Comparison of ENCODE assay signal across 9 cellular contexts in the genomic region with DNA sequence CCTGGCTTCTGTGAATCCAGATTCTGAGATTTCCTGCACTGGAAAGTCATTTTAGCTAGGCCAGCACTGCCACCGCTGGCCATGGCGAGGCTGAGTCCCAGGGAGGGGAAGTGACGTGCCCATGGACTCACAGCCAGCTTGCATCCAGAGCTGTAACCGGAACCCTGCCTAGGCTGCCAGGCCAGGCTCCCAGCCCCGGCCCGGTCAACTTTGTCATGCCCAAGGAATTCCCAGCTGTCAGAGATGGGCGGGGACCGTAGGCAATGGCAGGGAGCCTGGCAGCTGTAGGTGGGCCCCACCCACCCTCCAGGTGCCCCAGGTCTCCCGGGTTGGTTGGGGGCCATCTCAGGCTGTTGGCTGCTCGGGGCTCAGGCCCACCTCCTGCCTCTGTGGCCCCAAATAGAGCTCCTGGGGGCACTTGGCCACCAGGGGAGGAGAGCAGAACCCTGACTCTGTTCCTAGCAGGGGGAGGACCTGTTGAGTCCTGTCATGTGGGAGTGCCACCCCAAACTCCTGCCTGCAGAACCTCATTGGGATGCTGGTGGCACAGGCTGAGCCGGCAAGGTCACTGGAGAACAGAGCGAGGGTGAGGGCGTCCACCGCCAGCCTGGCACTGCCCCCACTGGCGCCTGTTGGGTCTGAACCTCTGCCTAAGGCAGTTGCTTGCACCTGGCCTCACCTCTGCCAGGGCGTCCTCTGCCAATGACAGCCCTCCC. TPM values are rescaled to one million over a fixed set of nuclear protein-coding genes. Genes with fewer than 3 reads are reported as not detected.
DNase-seq lines count a peak whose midpoint lies in the region; ATAC-seq, FAIRE-seq and TF ChIP-seq lines count a peak whose summit lies in the region.
"Had no signal": no experiment of that assay in that cellular context is flagged by ENCODE, and none has a peak within 500 bp of the region (broad histone marks: within the 10 kb centered on the region; RNA-seq: fewer than 3 reads in every experiment).

No MANE protein-coding gene starts in this region.

- no peak overlapping the region for H3K4me3 ChIP-seq in hepatocyte
- H3K4me3 ChIP-seq in upper lobe of right lung = no peak overlapping the region

- intact Hi-C loops in upper lobe of right lung (cut with DNase I) = loop anchor here (5.0 to 10.0 kb wide), 2 partner anchors 94 to 142 kb away; no protein-coding TSS in a partner anchor

- H3K4me2 ChIP-seq in hepatocyte = no peak overlapping the region

- H3K27me3 ChIP-seq in hepatocyte (no peaks in the 10 kb centered on the region), upper lobe of right lung (no peaks in the 10 kb centered on the region)

- DNase-seq in HTR-8/SVneo (ENCODE audit: insufficient read length, low spot score) = peak; percentile 88
- peak; percentile 70 for DNase-seq in amniotic epithelial cell (ENCODE audit: low read depth)
- peak; percentile 48 for DNase-seq in hepatocyte (ENCODE audit: low spot score)
- peak; percentile 84 for DNase-seq in upper lobe of right lung
- no peak for DNase-seq in activated CD4-positive, alpha-beta T cell treated with anti-CD3 and anti-CD28 coated beads, Interleukin-2, amount 50 U/mL, for 48 hours
- DNase-seq in activated T-cell treated with anti-CD3 and anti-CD28 coated beads, Interleukin-2, amount 50 U/mL, for 48 hours = no peak
- DNase-seq: stimulated activated CD4-positive, alpha-beta T cell treated with anti-CD3 and anti-CD28 coated beads, Interleukin-4, amount 100 ng/mL, for 24 hours had no signal

- H3K36me3 ChIP-seq in hepatocyte (replicated peaks; ENCODE audit: insufficient read depth, low read depth) (no peaks in the 10 kb centered on the region), upper lobe of right lung (no peaks in the 10 kb centered on the region)

- peak; percentile 97 for FAIRE-seq in HTR-8/SVneo (lab: Jason Lieb, UNC)

- no peak for TF ChIP-seq CTCF in hepatocyte (IDR thresholded peaks at IDR 0.05; ENCODE audit: poor library complexity)
- no peak for TF ChIP-seq CTCF in upper lobe of right lung (IDR thresholded peaks at IDR 0.05)

- no peaks in the 10 kb centered on the region for H3K9me3 ChIP-seq in hepatocyte (ENCODE audit: low read depth)
- H3K9me3 ChIP-seq in upper lobe of right lung = no peaks in the 10 kb centered on the region

- H4K20me1 ChIP-seq in hepatocyte (ENCODE audit: insufficient read depth, poor library complexity, severe bottlenecking) = no peaks in the 10 kb centered on the region

- 85% methylated on average over 16 of the region's 16 CpGs for WGBS in hepatocyte (ENCODE audit: low lambda C conversion rate, missing lambda C conversion rate)

- no peaks in the 10 kb centered on the region for H3K9me2 ChIP-seq in hepatocyte (replicated peaks; ENCODE audit: insufficient read depth)

- ATAC-seq in upper lobe of right lung (peak; percentile 70), HG03039 (IDR thresholded peaks at IDR 0.05; ENCODE audit: unreplicated experiment) (no peak), HG03571 (IDR thresholded peaks at IDR 0.05; ENCODE audit: unreplicated experiment) (no peak)

- no peak overlapping the region for H2AFZ ChIP-seq in hepatocyte

- H3K27ac ChIP-seq in hepatocyte (no peak overlapping the region), upper lobe of right lung (no peak overlapping the region)

- H3K4me1 ChIP-seq in hepatocyte (ENCODE audit: insufficient read depth) (no peaks in the 10 kb centered on the region), upper lobe of right lung (peaks cover 11% of the 10 kb centered on the region)

- H3K79me2 ChIP-seq in hepatocyte = no peaks in the 10 kb centered on the region

RNA-seq across cellular contexts. Expression of gene FOXO6, which starts 57.8 kb away (rescaled TPM):
- total RNA-seq in hepatocyte (0.80 and 1.4 TPM in 2 replicates), upper lobe of right lung (0.43 TPM)
- polyA plus RNA-seq in hepatocyte = 4.2 and 5.0 TPM in 2 replicates

Comparison
In these comparisons a context has a peak if more than half of its experiments do, and no peak if none do; other contexts are left out.
1. DNase-seq: peak in HTR-8/SVneo (single experiment), amniotic epithelial cell (single experiment), hepatocyte (single experiment) and upper lobe of right lung (single experiment); none in activated CD4-positive, alpha-beta T cell treated with anti-CD3 and anti-CD28 coated beads, Interleukin-2, amount 50 U/mL, for 48 hours (0 of 2) and activated T-cell treated with anti-CD3 and anti-CD28 coated beads, Interleukin-2, amount 50 U/mL, for 48 hours (0 of 2).